23 cellular contexts compared by ENCODE assay signal in genomic region chr14:102969060-102969791, GRCh38. TPM values are rescaled to one million over a fixed set of nuclear protein-coding genes. Genes with fewer than 3 reads are reported as not detected.
"Had no signal": no experiment of that assay in that cellular context is flagged by ENCODE, and none has a peak within 500 bp of the region (broad histone marks: within the 10 kb centered on the region; RNA-seq: fewer than 3 reads in every experiment).

No MANE protein-coding gene starts in this region.

- H3K27me3 ChIP-seq: body of pancreas, gastroesophageal sphincter, heart right ventricle, pancreas, tibial nerve, uterus had no signal

- DNase-seq: activated CD4-positive, alpha-beta memory T cell treated with anti-CD3 and anti-CD28 coated beads, Interleukin-2, amount 10 ng/mL, durations not matched to agents 7 days and 5 days; activated CD4-positive, alpha-beta T cell treated with anti-CD3 and anti-CD28 coated beads for 48 hours; activated CD4-positive, CD25-positive, alpha-beta regulatory T cell; activated CD8-positive, alpha-beta memory T cell treated with anti-CD3 and anti-CD28 coated beads, Interleukin-2, amount 10 ng/mL, durations not matched to agents 7 days and 5 days; activated naive CD8-positive, alpha-beta T cell treated with anti-CD3 and anti-CD28 coated beads, Interleukin-2, amount 10 ng/mL, durations not matched to agents 7 days and 5 days; body of pancreas; effector CD4-positive, alpha-beta T cell; heart right ventricle; immature natural killer cell; kidney glomerular epithelial cell; left ventricle myocardium inferior; mammary epithelial cell; mucosa of descending colon; naive thymus-derived CD4-positive, alpha-beta T cell; stimulated activated CD4-positive, alpha-beta T cell treated with anti-CD3 and anti-CD28 coated beads, Interleukin-2, amount 100 ng/mL, for 24 hours; stimulated activated naive CD8-positive, alpha-beta T cell treated with anti-CD3 and anti-CD28 coated beads, Interleukin-15, Interleukin-2, amounts not matched to agents 100 U/mL and 50 U/mL, for 24 hours; T1000; uterus had no signal

- H3K4me3 ChIP-seq: body of pancreas, gastroesophageal sphincter, heart right ventricle, left ventricle myocardium inferior, mucosa of descending colon, pancreas, tibial nerve, uterus had no signal

- H3K4me1 ChIP-seq: body of pancreas, gastroesophageal sphincter, heart right ventricle, left ventricle myocardium inferior, pancreas, uterus had no signal

- ATAC-seq: activated CD8-positive, alpha-beta memory T cell treated with anti-CD3 and anti-CD28 coated beads, Interleukin-2, amount 10 ng/mL, durations not matched to agents 7 days and 5 days; body of pancreas; esophagus mucosa; gastroesophageal sphincter; mucosa of descending colon; naive thymus-derived CD4-positive, alpha-beta T cell; pancreas; stimulated activated naive CD8-positive, alpha-beta T cell treated with anti-CD3 and anti-CD28 coated beads, Interleukin-15, Interleukin-2, amounts not matched to agents 100 U/mL and 50 U/mL, for 24 hours had no signal

- H3K27ac ChIP-seq: body of pancreas, gastroesophageal sphincter, heart right ventricle, left ventricle myocardium inferior, neutrophil, pancreas, tibial nerve, uterus had no signal

- H3K36me3 ChIP-seq: neutrophil, uterus had no signal

- H3K9me3 ChIP-seq: body of pancreas, gastroesophageal sphincter, heart right ventricle, left ventricle myocardium inferior, mucosa of descending colon, neutrophil, pancreas, tibial nerve, uterus had no signal

RNA-seq across cellular contexts. Expression of gene AMN, which starts 46.8 kb away (rescaled TPM):
- total RNA-seq: left ventricle myocardium inferior had no signal
- polyA plus RNA-seq: mammary epithelial cell had no signal
